Comparison of ENCODE assay signal across 7 cellular contexts in the genomic region with DNA sequence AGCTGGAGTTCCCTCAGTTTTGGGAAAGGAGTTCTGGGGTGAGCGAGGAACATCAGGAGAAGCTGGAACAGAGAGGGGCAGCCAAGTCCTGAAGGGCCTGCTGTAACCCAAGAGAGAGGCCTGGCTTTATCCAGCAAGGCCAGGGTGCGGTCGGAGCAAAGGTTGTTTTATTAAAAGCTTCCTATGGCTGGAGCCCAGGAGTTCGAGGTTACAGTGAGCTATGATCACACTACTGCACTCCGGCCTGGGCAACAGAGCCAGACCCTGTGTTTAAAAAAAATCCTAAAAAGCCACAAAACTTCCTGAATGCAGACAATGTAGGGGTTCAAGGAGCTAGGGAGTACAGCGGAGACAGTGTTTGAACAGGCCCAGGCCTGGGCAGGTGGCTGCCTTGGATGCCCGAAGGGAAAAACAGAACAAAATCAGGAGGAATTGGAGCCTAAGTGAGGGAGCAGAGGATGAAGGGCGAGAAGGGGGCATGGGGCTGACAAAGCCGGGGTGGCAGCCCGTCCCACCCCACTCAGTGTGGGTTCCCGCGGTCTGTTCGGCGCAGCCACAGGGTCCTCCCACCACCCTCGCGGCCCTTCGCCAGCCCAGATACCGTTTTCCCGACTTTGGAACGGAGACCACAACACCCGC. TPM values are rescaled to one million over a fixed set of nuclear protein-coding genes. Genes with fewer than 3 reads are reported as not detected.
A peak's percentile ranks its signal among the peaks of the same experiment; 100 is the strongest.
DNase-seq lines count a peak whose midpoint lies in the region; ATAC-seq and TF ChIP-seq lines count a peak whose summit lies in the region.

No MANE protein-coding gene starts in this region.

- H3K4me3 ChIP-seq in fibroblast of the aortic adventitia (ENCODE audit: low read depth, low read length) (peak overlapping the region; percentile 80), psoas muscle (peak overlapping the region; percentile 77)

- peak overlapping the region; percentile 98 for H3K27ac Mint-ChIP-seq in activated CD4-positive, alpha-beta memory T cell treated with anti-CD3 and anti-CD28 coated beads, Interleukin-2, amount 10 ng/mL, durations not matched to agents 7 days and 5 days

- H3K4me1 Mint-ChIP-seq in activated CD4-positive, alpha-beta memory T cell treated with anti-CD3 and anti-CD28 coated beads, Interleukin-2, amount 10 ng/mL, durations not matched to agents 7 days and 5 days: peaks cover 28% of the 10 kb centered on the region

- TF ChIP-seq CTCF in fibroblast of the aortic adventitia (IDR thresholded peaks at IDR 0.05; ENCODE audit: insufficient read depth, low read length) (no peak), psoas muscle (IDR thresholded peaks at IDR 0.05) (no peak)

- peaks cover 10% of the 10 kb centered on the region for H3K36me3 Mint-ChIP-seq in activated CD4-positive, alpha-beta memory T cell treated with anti-CD3 and anti-CD28 coated beads, Interleukin-2, amount 10 ng/mL, durations not matched to agents 7 days and 5 days (ENCODE audit: low read depth)

- POLR2A ChIA-PET in activated CD4-positive, alpha-beta memory T cell treated with anti-CD3 and anti-CD28 coated beads, Interleukin-2, amount 10 ng/mL, durations not matched to agents 7 days and 5 days (lab: Charles Lee): interaction anchor here (0.7 to 26.9 kb wide), 14 partner anchors 12 to 462 kb away, joined by 3 to 1583 read pairs (median 6); partner anchors contain the start of genes ARL2, CDC42EP2, EHBP1L1 and FRMD8

- H3K9me3 ChIP-seq in psoas muscle: no peaks in the 10 kb centered on the region

- WGBS in psoas muscle, 3 donors: 3 to 4% (median 4%) methylated on average over 20 to 21 of the region's 21 CpGs

- no peaks in the 10 kb centered on the region for H3K36me3 ChIP-seq in psoas muscle (ENCODE audit: insufficient read depth in 1 of 2, low read depth in 1 of 2)

- H3K27ac ChIP-seq in psoas muscle: peak overlapping the region; percentile 99

- no peaks in the 10 kb centered on the region for H3K27me3 ChIP-seq in psoas muscle (ENCODE audit: insufficient read depth in 3 of 3, low read length in 2 of 3)

- ATAC-seq in GM18909 (IDR thresholded peaks at IDR 0.05; ENCODE audit: poor library complexity, unreplicated experiment): peak; percentile 34
- ATAC-seq in HG03095 (IDR thresholded peaks at IDR 0.05; ENCODE audit: unreplicated experiment): peak; percentile 21
- peak; percentile 22 to 50 (median 40) for ATAC-seq in psoas muscle

- H3K9me3 Mint-ChIP-seq in activated CD4-positive, alpha-beta memory T cell treated with anti-CD3 and anti-CD28 coated beads, Interleukin-2, amount 10 ng/mL, durations not matched to agents 7 days and 5 days: no peaks in the 10 kb centered on the region

- CTCF ChIA-PET in activated CD4-positive, alpha-beta memory T cell treated with anti-CD3 and anti-CD28 coated beads, Interleukin-2, amount 10 ng/mL, durations not matched to agents 7 days and 5 days (lab: Charles Lee): interaction anchor here (0.5 to 4.7 kb wide), 9 partner anchors 15 to 110 kb away, joined by 3 to 50 read pairs (median 4); partner anchors contain the start of gene MALAT1

- H3K4me3 Mint-ChIP-seq in activated CD4-positive, alpha-beta memory T cell treated with anti-CD3 and anti-CD28 coated beads, Interleukin-2, amount 10 ng/mL, durations not matched to agents 7 days and 5 days: peak overlapping the region; percentile 99

- peaks cover 66% of the 10 kb centered on the region for H3K4me1 ChIP-seq in psoas muscle

- intact Hi-C loops in psoas muscle (cut with DNase I): loop anchor here (1.0 to 2.0 kb wide), 2 partner anchors 18 to 24 kb away; no protein-coding TSS in a partner anchor

- no peak for DNase-seq in activated CD4-positive, alpha-beta memory T cell treated with anti-CD3 and anti-CD28 coated beads, Interleukin-2, amount 10 ng/mL, durations not matched to agents 7 days and 5 days
- DNase-seq in fibroblast of the aortic adventitia (ENCODE audit: low read depth): peak; percentile 69
- DNase-seq in psoas muscle: peak; percentile 40 to 72
- DNase-seq in NCI-H345 treated with DMSO at 0.1 percent for 48 hours (lab: John Stamatoyannopoulos, UW; ENCODE audit: unreplicated experiment): no peak
- no peak for DNase-seq in NOMO-1 treated with dmso at 0.1 percent for 144 hours (lab: John Stamatoyannopoulos, UW; ENCODE audit: unreplicated experiment)

- peaks cover 2% of the 10 kb centered on the region for H3K27me3 Mint-ChIP-seq in activated CD4-positive, alpha-beta memory T cell treated with anti-CD3 and anti-CD28 coated beads, Interleukin-2, amount 10 ng/mL, durations not matched to agents 7 days and 5 days

RNA-seq across cellular contexts. Expression of gene MALAT1, which starts 22.1 kb away (rescaled TPM):
- total RNA-seq in activated CD4-positive, alpha-beta memory T cell treated with anti-CD3 and anti-CD28 coated beads, Interleukin-2, amount 10 ng/mL, durations not matched to agents 7 days and 5 days: 1,000 to 10,000 TPM; 7,674 to 7,759 TPM
- total RNA-seq in fibroblast of the aortic adventitia (ENCODE audit: low replicate concordance) (10,787 and 27,374 TPM in 2 replicates), psoas muscle (over 10,000 TPM in 1 of 4 donors, 1,000 to 10,000 TPM in 3; 3,071 to 11,376 (median 4,986) TPM)
- 100 to 1,000 TPM; 102 to 846 (median 299) TPM for polyA plus RNA-seq in psoas muscle

RNA-seq across cellular contexts. Expression of gene SCYL1, which starts 48.1 kb away (rescaled TPM):
- total RNA-seq in activated CD4-positive, alpha-beta memory T cell treated with anti-CD3 and anti-CD28 coated beads, Interleukin-2, amount 10 ng/mL, durations not matched to agents 7 days and 5 days: 10 to 100 TPM; 56.9 to 58.5 TPM
- total RNA-seq in fibroblast of the aortic adventitia (ENCODE audit: low replicate concordance) (32.1 and 76.8 TPM in 2 replicates), psoas muscle (100 to 1,000 TPM in 1 of 4 donors, 10 to 100 TPM in 3; 77.8 to 106 (median 92.6) TPM)
- polyA plus RNA-seq in psoas muscle: 10 to 100 TPM; 66.9 to 87.4 (median 79.4) TPM

RNA-seq across cellular contexts. Expression of gene NEAT1, which starts 54.2 kb away (rescaled TPM):
- 1,000 to 10,000 TPM; 1,222 to 1,245 TPM for total RNA-seq in activated CD4-positive, alpha-beta memory T cell treated with anti-CD3 and anti-CD28 coated beads, Interleukin-2, amount 10 ng/mL, durations not matched to agents 7 days and 5 days
- total RNA-seq in fibroblast of the aortic adventitia (ENCODE audit: low replicate concordance) (527 and 883 TPM in 2 replicates), psoas muscle (1,000 to 10,000 TPM in 1 of 4 donors, 100 to 1,000 TPM in 3; 517 to 1,759 (median 646) TPM)
- 100 to 1,000 TPM; 474 to 758 (median 716) TPM for polyA plus RNA-seq in psoas muscle

Comparison
In these comparisons a context has a peak if more than half of its experiments do, and no peak if none do; other contexts are left out.
1. DNase-seq: peak in fibroblast of the aortic adventitia (single experiment) and psoas muscle (2 of 2); none in activated CD4-positive, alpha-beta memory T cell treated with anti-CD3 and anti-CD28 coated beads, Interleukin-2, amount 10 ng/mL, durations not matched to agents 7 days and 5 days (single experiment), NCI-H345 treated with DMSO at 0.1 percent for 48 hours (single experiment) and NOMO-1 treated with dmso at 0.1 percent for 144 hours (single experiment).
2. Peak in every context shown above with its lines, with median percentiles within 50 percentile points of each other: ATAC-seq.